Comparison of ENCODE assay signal across 11 cellular contexts in genomic region chr6:3812596-3812995, GRCh38.
"Had no signal": no experiment of that assay in that cellular context is flagged by ENCODE, and none has a peak within 500 bp of the region (broad histone marks: within the 10 kb centered on the region; RNA-seq: fewer than 3 reads in every experiment).

No MANE protein-coding gene starts in this region.

- H3K4me3 Mint-ChIP-seq: activated naive CD4-positive, alpha-beta T cell treated with anti-CD3 and anti-CD28 coated beads for 36 hours; activated T-helper 17 cell treated with anti-CD3 and anti-CD28 coated beads, Interleukin-2, amount 50 U/mL, for 72 hours; natural killer cell treated with Interleukin-12 subunit alpha and Interleukin-12 subunit beta and Interleukin-15 and Interleukin-18, amount 100 ng/mL, for 72 hours; stimulated activated naive CD8-positive, alpha-beta T cell treated with anti-CD3 and anti-CD28 coated beads, Interleukin-15, amount 100 ng/mL, for 72 hours had no signal

- H3K36me3 Mint-ChIP-seq: natural killer cell treated with Interleukin-12 subunit alpha and Interleukin-12 subunit beta and Interleukin-15 and Interleukin-18, amount 100 ng/mL, for 72 hours had no signal

- H3K4me3 ChIP-seq: esophagus squamous epithelium, upper lobe of right lung had no signal

- H3K9me3 Mint-ChIP-seq: activated naive CD4-positive, alpha-beta T cell treated with anti-CD3 and anti-CD28 coated beads for 36 hours; activated T-helper 17 cell treated with anti-CD3 and anti-CD28 coated beads, Interleukin-2, amount 50 U/mL, for 72 hours; natural killer cell treated with Interleukin-12 subunit alpha and Interleukin-12 subunit beta and Interleukin-15 and Interleukin-18, amount 100 ng/mL, for 72 hours; stimulated activated naive CD8-positive, alpha-beta T cell treated with anti-CD3 and anti-CD28 coated beads, Interleukin-15, amount 100 ng/mL, for 72 hours had no signal

- DNase-seq: activated CD4-positive, alpha-beta T cell treated with anti-CD3 and anti-CD28 coated beads, Interleukin-2, amount 50 U/mL, for 1 hour; esophagus squamous epithelium; glutamatergic neuron; hypothalamus; stimulated activated naive CD8-positive, alpha-beta T cell treated with anti-CD3 and anti-CD28 coated beads, Interleukin-15, amount 100 ng/mL, for 72 hours; upper lobe of right lung had no signal

- H3K27ac Mint-ChIP-seq: activated naive CD4-positive, alpha-beta T cell treated with anti-CD3 and anti-CD28 coated beads for 36 hours; activated T-helper 17 cell treated with anti-CD3 and anti-CD28 coated beads, Interleukin-2, amount 50 U/mL, for 72 hours; natural killer cell treated with Interleukin-12 subunit alpha and Interleukin-12 subunit beta and Interleukin-15 and Interleukin-18, amount 100 ng/mL, for 72 hours; stimulated activated naive CD8-positive, alpha-beta T cell treated with anti-CD3 and anti-CD28 coated beads, Interleukin-15, amount 100 ng/mL, for 72 hours had no signal

- H3K27me3 ChIP-seq: esophagus squamous epithelium, upper lobe of right lung had no signal

- H3K27me3 Mint-ChIP-seq: activated T-helper 17 cell treated with anti-CD3 and anti-CD28 coated beads, Interleukin-2, amount 50 U/mL, for 72 hours had no signal

- FAIRE-seq: colon, endometrium had no signal

- H3K4me1 Mint-ChIP-seq: activated T-helper 17 cell treated with anti-CD3 and anti-CD28 coated beads, Interleukin-2, amount 50 U/mL, for 72 hours; stimulated activated naive CD8-positive, alpha-beta T cell treated with anti-CD3 and anti-CD28 coated beads, Interleukin-15, amount 100 ng/mL, for 72 hours had no signal

- H3K36me3 ChIP-seq: esophagus squamous epithelium, upper lobe of right lung had no signal

- H3K9me3 ChIP-seq: esophagus squamous epithelium, upper lobe of right lung had no signal

- ATAC-seq: natural killer cell treated with Interleukin-12 subunit alpha and Interleukin-12 subunit beta and Interleukin-15 and Interleukin-18, amount 100 ng/mL, for 72 hours had no signal

- H3K27ac ChIP-seq: upper lobe of right lung had no signal
